In the genomic region with DNA sequence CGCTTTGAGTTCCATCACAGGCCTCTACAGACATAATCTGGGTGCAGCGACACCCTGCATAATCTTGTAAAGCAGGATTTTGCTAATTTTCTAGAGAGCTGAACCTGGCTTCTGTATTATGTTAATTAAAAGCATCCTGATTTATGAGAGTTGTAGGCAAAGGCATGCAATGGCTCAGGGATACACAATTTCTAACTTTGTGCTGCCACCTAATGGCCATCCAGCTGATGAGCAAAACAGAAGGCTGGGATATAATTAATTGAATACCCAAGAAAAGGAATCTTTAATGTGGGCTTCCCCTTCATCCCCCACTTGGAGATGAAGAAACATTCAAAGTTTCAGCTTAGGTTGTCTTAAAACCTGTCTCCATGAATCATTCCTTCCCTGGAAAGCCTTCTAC, we compare ENCODE assay signal across 8 cellular contexts.
DNase-seq lines count a peak whose midpoint lies in the region; ATAC-seq and TF ChIP-seq lines count a peak whose summit lies in the region.

No MANE protein-coding gene starts in this region.

- DNase-seq in AG08395 (ENCODE audit: low spot score) (peak; percentile 50), GM12864 (ENCODE audit: low read depth) (no peak), epithelial cell of proximal tubule (ENCODE audit: low read depth) (no peak), pons (ENCODE audit: low spot score) (peak; percentile 37)
- no peak for DNase-seq in activated CD4-positive, CD25-positive, alpha-beta regulatory T cell (lab: John Stamatoyannopoulos, UW)
- DNase-seq in activated T-helper 1 cell treated with anti-CD3 and anti-CD28 coated beads, Interleukin-12 subunit alpha, Interleukin-12 subunit beta, Interleukin-2, Interleukin-4 antibody, amounts not matched to agents 30 ng/mL and 10 ng/mL and 1 ng/mL, durations not matched to agents 14 hours and 24 hours and 36 hours (ENCODE audit: low spot score): no peak

- no peaks in the 10 kb centered on the region for H3K27me3 ChIP-seq in OCI-LY3 (ENCODE audit: low read depth, low read length)

- H2AFZ ChIP-seq in OCI-LY3 (ENCODE audit: low read depth, low read length): no peak overlapping the region

- H3K36me3 Mint-ChIP-seq in activated T-helper 1 cell treated with anti-CD3 and anti-CD28 coated beads, Interleukin-12 subunit alpha, Interleukin-12 subunit beta, Interleukin-2, Interleukin-4 antibody, amounts not matched to agents 30 ng/mL and 10 ng/mL and 1 ng/mL, durations not matched to agents 14 hours and 24 hours and 36 hours (ENCODE audit: low read depth): no peaks in the 10 kb centered on the region

- H3K36me3 ChIP-seq in OCI-LY3 (replicated peaks; ENCODE audit: low read depth, low read length): no peaks in the 10 kb centered on the region

- H3K27ac ChIP-seq in OCI-LY3 (ENCODE audit: low read length): no peak overlapping the region

- no peak for ATAC-seq in GM21528 (IDR thresholded peaks at IDR 0.05; ENCODE audit: low FRiP score, unreplicated experiment)

- no peaks in the 10 kb centered on the region for H3K9me3 Mint-ChIP-seq in activated T-helper 1 cell treated with anti-CD3 and anti-CD28 coated beads, Interleukin-12 subunit alpha, Interleukin-12 subunit beta, Interleukin-2, Interleukin-4 antibody, amounts not matched to agents 30 ng/mL and 10 ng/mL and 1 ng/mL, durations not matched to agents 14 hours and 24 hours and 36 hours

- H4K20me1 ChIP-seq in OCI-LY3 (ENCODE audit: insufficient read depth, low read length): no peaks in the 10 kb centered on the region

- no peak overlapping the region for H3K9ac ChIP-seq in OCI-LY3 (ENCODE audit: low read length)

- H3K4me3 ChIP-seq in GM12864 (ENCODE audit: low read depth, low read length) (no peak overlapping the region), OCI-LY3 (ENCODE audit: low read length) (no peak overlapping the region), epithelial cell of proximal tubule (ENCODE audit: low read depth, low read length) (no peak overlapping the region)

- no peak overlapping the region for H3K4me3 Mint-ChIP-seq in activated T-helper 1 cell treated with anti-CD3 and anti-CD28 coated beads, Interleukin-12 subunit alpha, Interleukin-12 subunit beta, Interleukin-2, Interleukin-4 antibody, amounts not matched to agents 30 ng/mL and 10 ng/mL and 1 ng/mL, durations not matched to agents 14 hours and 24 hours and 36 hours

- H3K4me1 ChIP-seq in OCI-LY3 (ENCODE audit: low read length): no peaks in the 10 kb centered on the region

- no peak overlapping the region for H3K4me2 ChIP-seq in OCI-LY3 (ENCODE audit: low read length)

- H3K27ac Mint-ChIP-seq in activated T-helper 1 cell treated with anti-CD3 and anti-CD28 coated beads, Interleukin-12 subunit alpha, Interleukin-12 subunit beta, Interleukin-2, Interleukin-4 antibody, amounts not matched to agents 30 ng/mL and 10 ng/mL and 1 ng/mL, durations not matched to agents 14 hours and 24 hours and 36 hours: no peak overlapping the region

- TF ChIP-seq CTCF in GM12864 (IDR thresholded peaks at IDR 0.05; ENCODE audit: low read depth, low read length, missing control alignments) (peak; percentile 34), OCI-LY3 (IDR thresholded peaks at IDR 0.05; ENCODE audit: low read depth, low read length) (peak; percentile 57), epithelial cell of proximal tubule (conservative IDR thresholded peaks at IDR 0.05; ENCODE audit: low read depth, low read length) (peak; percentile 59)

- H3K4me1 Mint-ChIP-seq in activated T-helper 1 cell treated with anti-CD3 and anti-CD28 coated beads, Interleukin-12 subunit alpha, Interleukin-12 subunit beta, Interleukin-2, Interleukin-4 antibody, amounts not matched to agents 30 ng/mL and 10 ng/mL and 1 ng/mL, durations not matched to agents 14 hours and 24 hours and 36 hours (ENCODE audit: low read depth): no peaks in the 10 kb centered on the region

- no peaks in the 10 kb centered on the region for H3K9me3 ChIP-seq in OCI-LY3 (ENCODE audit: insufficient read depth, low read length)

- intact Hi-C loops in activated T-helper 1 cell treated with anti-CD3 and anti-CD28 coated beads, Interleukin-12 subunit alpha, Interleukin-12 subunit beta, Interleukin-2, Interleukin-4 antibody, amounts not matched to agents 30 ng/mL and 10 ng/mL and 1 ng/mL, durations not matched to agents 14 hours and 24 hours and 36 hours (cut with micrococcal nuclease): loop anchor here (2.0 kb wide), 1 partner anchor 242 kb away; no protein-coding TSS in a partner anchor

- H3K79me2 ChIP-seq in OCI-LY3 (ENCODE audit: low read length): no peaks in the 10 kb centered on the region

- no peaks in the 10 kb centered on the region for H3K27me3 Mint-ChIP-seq in activated T-helper 1 cell treated with anti-CD3 and anti-CD28 coated beads, Interleukin-12 subunit alpha, Interleukin-12 subunit beta, Interleukin-2, Interleukin-4 antibody, amounts not matched to agents 30 ng/mL and 10 ng/mL and 1 ng/mL, durations not matched to agents 14 hours and 24 hours and 36 hours (ENCODE audit: insufficient read depth)

Comparison
In these comparisons a context has a peak if more than half of its experiments do, and no peak if none do; other contexts are left out.
1. DNase-seq: peak in AG08395 (single experiment) and pons (single experiment); none in GM12864 (single experiment), epithelial cell of proximal tubule (single experiment), activated CD4-positive, CD25-positive, alpha-beta regulatory T cell (0 of 4) and activated T-helper 1 cell treated with anti-CD3 and anti-CD28 coated beads, Interleukin-12 subunit alpha, Interleukin-12 subunit beta, Interleukin-2, Interleukin-4 antibody, amounts not matched to agents 30 ng/mL and 10 ng/mL and 1 ng/mL, durations not matched to agents 14 hours and 24 hours and 36 hours (single experiment).
2. Peak in every context shown above with its lines, with median percentiles within 50 percentile points of each other: CTCF ChIP-seq.